Comparison of ENCODE assay signal across 8 cellular contexts in the genomic region with DNA sequence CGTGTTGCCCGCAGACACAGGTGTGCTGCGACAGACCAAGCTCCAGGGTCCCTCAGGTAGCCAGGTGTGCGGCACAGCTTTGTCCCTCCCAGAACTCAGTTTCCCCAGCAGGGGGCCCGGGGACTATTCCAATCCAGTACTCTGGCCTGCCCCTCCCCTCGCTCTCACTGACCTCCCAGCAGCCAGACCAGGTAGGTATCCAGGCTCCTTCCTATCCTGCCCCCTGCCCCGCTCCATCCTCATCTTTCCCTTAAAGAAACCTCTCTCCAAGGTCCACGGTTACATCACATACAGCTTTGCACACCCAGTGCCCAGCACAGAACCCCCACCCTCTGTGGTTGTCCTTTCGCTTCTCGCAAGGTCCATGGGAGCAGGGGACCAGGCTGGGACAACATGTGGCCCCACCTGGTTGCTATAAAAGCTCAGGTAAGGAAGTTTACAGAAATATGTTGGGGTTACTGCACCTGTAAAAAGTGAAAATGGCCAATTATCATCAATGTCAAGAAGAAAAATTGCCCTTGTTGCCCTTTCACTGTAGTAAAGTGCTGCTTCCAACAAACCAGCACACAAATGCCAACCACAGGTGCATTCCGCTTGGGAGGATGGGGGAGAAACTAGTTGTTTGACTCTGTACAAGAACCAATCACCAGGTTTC. TPM values are rescaled to one million over a fixed set of nuclear protein-coding genes. Genes with fewer than 3 reads are reported as not detected.
DNase-seq lines count a peak whose midpoint lies in the region; ATAC-seq, FAIRE-seq and TF ChIP-seq lines count a peak whose summit lies in the region.

No MANE protein-coding gene starts in this region.

- no peaks in the 10 kb centered on the region for H3K27me3 Mint-ChIP-seq in activated T-cell treated with anti-CD3 and anti-CD28 coated beads, Interleukin-2, amount 50 U/mL, for 24 hours
- peaks cover 15% of the 10 kb centered on the region for H3K27me3 Mint-ChIP-seq in stimulated activated naive CD8-positive, alpha-beta T cell treated with anti-CD3 and anti-CD28 coated beads, Interleukin-15, amount 100 ng/mL, for 72 hours

- in situ Hi-C loops in Panc1 (cut with HindIII; ENCODE audit: low pct_unique_long_range_greater_than_20kb, low sequenced_read_pairs) = loop anchor here (10.0 kb wide), 1 partner anchor 120 kb away; no protein-coding TSS in a partner anchor

- no peaks in the 10 kb centered on the region for H3K9me3 ChIP-seq in Panc1 (ENCODE audit: control insufficient read depth, insufficient read depth, low read depth, low read length)
- no peaks in the 10 kb centered on the region for H3K9me3 ChIP-seq in gastroesophageal sphincter

- POLR2A ChIA-PET in Panc1 (lab: Charles Lee) = no interaction called here

- TF ChIP-seq POLR2A in gastroesophageal sphincter (IDR thresholded peaks at IDR 0.05) = no peak

- H3K36me3 ChIP-seq in Panc1 (ENCODE audit: control insufficient read depth, insufficient read depth, low read length) = no peaks in the 10 kb centered on the region
- H3K36me3 ChIP-seq in gastroesophageal sphincter = no peaks in the 10 kb centered on the region

- FAIRE-seq in RCC 7860 (lab: Jason Lieb, UNC) = no peak

- peaks cover 9% of the 10 kb centered on the region for H3K4me1 ChIP-seq in Panc1 (ENCODE audit: control insufficient read depth, insufficient read depth, low read length)
- H3K4me1 ChIP-seq in gastroesophageal sphincter = peaks cover 2 to 20% (median 8%) of the 10 kb centered on the region in 3 donors

- H3K27ac Mint-ChIP-seq in activated T-cell treated with anti-CD3 and anti-CD28 coated beads, Interleukin-2, amount 50 U/mL, for 24 hours = peak overlapping the region; percentile 67
- peak overlapping the region in 1 of 2 donors; percentile 90 for H3K27ac Mint-ChIP-seq in stimulated activated naive CD8-positive, alpha-beta T cell treated with anti-CD3 and anti-CD28 coated beads, Interleukin-15, amount 100 ng/mL, for 72 hours

- WGBS in gastroesophageal sphincter (ENCODE audit: low coverage in 1 of 2), 2 donors = 26% methylated on average over 4 of the region's 11 CpGs; no CpG with 5 or more reads in 1 of the 2 donors

- DNase-seq in activated T-cell treated with anti-CD3 and anti-CD28 coated beads, Interleukin-2, amount 50 U/mL, for 24 hours = no peak
- DNase-seq in activated T-cell treated with anti-CD3 and anti-CD28 coated beads, Interleukin-2, amount 50 U/mL, for 1 hour = no peak
- DNase-seq in Panc1 (ENCODE audit: low read depth, low spot score) = no peak
- DNase-seq in foreskin fibroblast = no peak
- DNase-seq in stimulated activated naive CD8-positive, alpha-beta T cell treated with anti-CD3 and anti-CD28 coated beads, Interleukin-15, amount 100 ng/mL, for 72 hours = no peak
- DNase-seq in RCC 7860 (ENCODE audit: low spot score) = no peak
- DNase-seq in foreskin melanocyte = no peak

- CTCF ChIA-PET in Panc1 (lab: Charles Lee) = interaction anchor here (0.6 to 1.7 kb wide), 5 partner anchors 11 to 321 kb away, joined by 3 to 6 read pairs (median 4); no protein-coding TSS in a partner anchor

- H3K27me3 ChIP-seq in Panc1 (ENCODE audit: control insufficient read depth, insufficient read depth, low read length) (no peaks in the 10 kb centered on the region; the same call in 1 of the 2 replicates), gastroesophageal sphincter (peaks cover 19% of the 10 kb centered on the region)

- no peak for TF ChIP-seq EP300 in gastroesophageal sphincter (IDR thresholded peaks at IDR 0.05)

- intact Hi-C loops in Panc1 (cut with micrococcal nuclease; ENCODE audit: unreplicated experiment) = loop anchor here (2.0 to 5.0 kb wide), 4 partner anchors 64 to 258 kb away; a partner anchor contains a TSS

- H3K4me3 ChIP-seq in Panc1 (ENCODE audit: low read depth in 2 of 2, low read length in 2 of 2) = peak overlapping the region; percentile 62 to 67
- H3K4me3 ChIP-seq in foreskin fibroblast (ENCODE audit: low read depth in 1 of 2, low read length in 2 of 2) = peak overlapping the region; percentile 65 to 75
- H3K4me3 ChIP-seq in gastroesophageal sphincter = peak overlapping the region in 1 of 2 donors; percentile 65

- no TSS peak for BruUV-seq in Panc1 (replicated peaks; lab: Mats Ljungman, UMichigan)

- H3K27ac ChIP-seq in Panc1 (ENCODE audit: low read length) = peak overlapping the region; percentile 20; the same call in 1 of the 2 replicates
- H3K27ac ChIP-seq in gastroesophageal sphincter = no peak overlapping the region

- H3K36me3 Mint-ChIP-seq in activated T-cell treated with anti-CD3 and anti-CD28 coated beads, Interleukin-2, amount 50 U/mL, for 24 hours (ENCODE audit: low read depth) = no peaks in the 10 kb centered on the region

- peak overlapping the region; percentile 77 for H3K4me3 Mint-ChIP-seq in activated T-cell treated with anti-CD3 and anti-CD28 coated beads, Interleukin-2, amount 50 U/mL, for 24 hours
- peak overlapping the region; percentile 88 to 93 for H3K4me3 Mint-ChIP-seq in stimulated activated naive CD8-positive, alpha-beta T cell treated with anti-CD3 and anti-CD28 coated beads, Interleukin-15, amount 100 ng/mL, for 72 hours

- H3K4me1 Mint-ChIP-seq in activated T-cell treated with anti-CD3 and anti-CD28 coated beads, Interleukin-2, amount 50 U/mL, for 24 hours (ENCODE audit: low read depth) = peaks cover 51% of the 10 kb centered on the region
- H3K4me1 Mint-ChIP-seq in stimulated activated naive CD8-positive, alpha-beta T cell treated with anti-CD3 and anti-CD28 coated beads, Interleukin-15, amount 100 ng/mL, for 72 hours = peaks cover 64% of the 10 kb centered on the region

- H3K9me3 Mint-ChIP-seq in activated T-cell treated with anti-CD3 and anti-CD28 coated beads, Interleukin-2, amount 50 U/mL, for 24 hours = no peaks in the 10 kb centered on the region
- H3K9me3 Mint-ChIP-seq in stimulated activated naive CD8-positive, alpha-beta T cell treated with anti-CD3 and anti-CD28 coated beads, Interleukin-15, amount 100 ng/mL, for 72 hours = no peaks in the 10 kb centered on the region

- ATAC-seq in Panc1 (peak; percentile 29), gastroesophageal sphincter (no peak)
- ATAC-seq in stimulated activated naive CD8-positive, alpha-beta T cell treated with anti-CD3 and anti-CD28 coated beads, Interleukin-15, amount 100 ng/mL, for 72 hours = peak; percentile 2

- no peak for TF ChIP-seq CTCF in Panc1 (IDR thresholded peaks at IDR 0.05)
- TF ChIP-seq CTCF in foreskin fibroblast (IDR thresholded peaks at IDR 0.05; ENCODE audit: low read depth, low read length) = no peak
- no peak for TF ChIP-seq CTCF in gastroesophageal sphincter (IDR thresholded peaks at IDR 0.05)

RNA-seq across cellular contexts. Expression of a gene that starts 7.3 kb away (rescaled TPM):
- total RNA-seq in Panc1 (2021; ENCODE audit: unreplicated experiment) = 0.57 TPM
- 1.5 TPM for polyA plus RNA-seq in Panc1 (2012; ENCODE audit: insufficient read length)
- 1 to 10 TPM in 3 of 4 donors, under 1 TPM in 1; 0.67 to 3.7 (median 2.7) TPM for total RNA-seq in gastroesophageal sphincter

RNA-seq across cellular contexts. Expression of a gene that starts 59.0 kb away (rescaled TPM):
- 11.2 TPM for total RNA-seq in Panc1 (2021; ENCODE audit: unreplicated experiment)
- 6.3 TPM for polyA plus RNA-seq in Panc1 (2012; ENCODE audit: insufficient read length)
- 1 to 10 TPM in 3 of 4 donors, under 1 TPM in 1; 0.93 to 2.7 (median 1.8) TPM for total RNA-seq in gastroesophageal sphincter
